ENCODE assay signal across 23 cellular contexts in genomic region chr15:101514318-101514717, GRCh38.
"Had no signal": no experiment of that assay in that cellular context is flagged by ENCODE, and none has a peak within 500 bp of the region (broad histone marks: within the 10 kb centered on the region; RNA-seq: fewer than 3 reads in every experiment).

No MANE protein-coding gene starts in this region.

- H3K4me1 Mint-ChIP-seq: mesothelial cell of epicardium, naive B cell had no signal

- H3K27ac Mint-ChIP-seq: mesothelial cell of epicardium had no signal

- H3K9me3 ChIP-seq: colonic mucosa, gastrocnemius medialis had no signal

- ATAC-seq: gastrocnemius medialis, heart right ventricle, left cardiac atrium, left lung, left ventricle myocardium superior, lower lobe of right lung, mucosa of descending colon had no signal

- FAIRE-seq: endothelial cell of umbilical vein, islet of Langerhans, keratinocyte had no signal

- H3K36me3 ChIP-seq: colonic mucosa, esophagus squamous epithelium, heart right ventricle, left lung, lower lobe of right lung had no signal

- H3K27me3 ChIP-seq: colonic mucosa, gastrocnemius medialis, left lung had no signal

- H3K27ac ChIP-seq: colonic mucosa, dorsolateral prefrontal cortex, esophagus squamous epithelium, gastrocnemius medialis, heart right ventricle, left lung, lower lobe of right lung had no signal

- H3K36me3 Mint-ChIP-seq: mesothelial cell of epicardium had no signal

- DNase-seq: colonic mucosa; dermis blood vessel endothelial cell; dorsolateral prefrontal cortex; effector CD4-positive, alpha-beta T cell; effector memory CD4-positive, alpha-beta T cell; esophagus squamous epithelium; foreskin fibroblast; foreskin melanocyte; gastrocnemius medialis; glutamatergic neuron; heart right ventricle; hippocampal formation; left cardiac atrium; left lung; left ventricle myocardium superior; lower lobe of right lung; mesenchymal stem cell; naive B cell had no signal

- H3K4me3 Mint-ChIP-seq: mesothelial cell of epicardium, naive B cell had no signal

- H3K4me1 ChIP-seq: colonic mucosa, esophagus squamous epithelium, gastrocnemius medialis, heart right ventricle, left lung, lower lobe of right lung had no signal

- H3K4me3 ChIP-seq: colonic mucosa, dorsolateral prefrontal cortex, esophagus squamous epithelium, gastrocnemius medialis, heart right ventricle, left lung, lower lobe of right lung, mucosa of descending colon had no signal
